28 cellular contexts compared by ENCODE assay signal in genomic region chr1:91032349-91032748, GRCh38.
"Had no signal": no experiment of that assay in that cellular context is flagged by ENCODE, and none has a peak within 500 bp of the region (broad histone marks: within the 10 kb centered on the region; RNA-seq: fewer than 3 reads in every experiment).

No MANE protein-coding gene starts in this region.

- H3K9ac ChIP-seq: neural progenitor cell, parathyroid adenoma had no signal

- H3K4me1 ChIP-seq: parathyroid adenoma, psoas muscle, thyroid gland, tibial nerve, upper lobe of left lung, vagina had no signal

- H3K4me3 Mint-ChIP-seq: natural killer cell; nephron; neural progenitor cell; stimulated activated effector memory CD8-positive, alpha-beta T cell treated with anti-CD3 and anti-CD28 coated beads, Interleukin-12 subunit alpha, Interleukin-12 subunit beta, amount 100 ng/mL, for 72 hours; stimulated activated naive B cell treated with anti-CD40 and anti-IgM and Interleukin-4, amounts not matched to agents 10 μg/mL and 1 μg/mL and 100 μg/mL, for 72 hours; stimulated activated naive CD8-positive, alpha-beta T cell treated with anti-CD3 and anti-CD28 coated beads, Interleukin-15, Interleukin-2, amounts not matched to agents 100 ng/mL and 50 ng/mL, for 24 hours had no signal

- H3K27me3 Mint-ChIP-seq: progenitor cell of endocrine pancreas had no signal

- H3K27me3 ChIP-seq: neural progenitor cell, ovary, stomach, thyroid gland, tibial nerve, upper lobe of left lung, vagina had no signal

- H3K27ac Mint-ChIP-seq: natural killer cell; nephron; neural progenitor cell; progenitor cell of endocrine pancreas; stimulated activated effector memory CD8-positive, alpha-beta T cell treated with anti-CD3 and anti-CD28 coated beads, Interleukin-12 subunit alpha, Interleukin-12 subunit beta, amount 100 ng/mL, for 72 hours; stimulated activated naive B cell treated with anti-CD40 and anti-IgM and Interleukin-4, amounts not matched to agents 10 μg/mL and 1 μg/mL and 100 μg/mL, for 72 hours; stimulated activated naive CD8-positive, alpha-beta T cell treated with anti-CD3 and anti-CD28 coated beads, Interleukin-15, Interleukin-2, amounts not matched to agents 100 ng/mL and 50 ng/mL, for 24 hours had no signal

- H3K4me3 ChIP-seq: neural progenitor cell, ovary, psoas muscle, skin epidermis, stomach, thoracic aorta, thyroid gland, tibial nerve, upper lobe of left lung, vagina had no signal

- H3K4me2 ChIP-seq: neural progenitor cell had no signal

- H3K36me3 ChIP-seq: neural progenitor cell, ovary, stomach, thoracic aorta, thyroid gland, tibial nerve, upper lobe of left lung, vagina had no signal

- H3K9me3 ChIP-seq: ovary, psoas muscle, stomach, thoracic aorta, thyroid gland, tibial nerve, upper lobe of left lung, vagina had no signal

- H3K36me3 Mint-ChIP-seq: natural killer cell; neural progenitor cell; stimulated activated effector memory CD8-positive, alpha-beta T cell treated with anti-CD3 and anti-CD28 coated beads, Interleukin-12 subunit alpha, Interleukin-12 subunit beta, amount 100 ng/mL, for 72 hours; stimulated activated naive B cell treated with anti-CD40 and anti-IgM and Interleukin-4, amounts not matched to agents 10 μg/mL and 1 μg/mL and 100 μg/mL, for 72 hours had no signal

- FAIRE-seq: urothelium cell line had no signal

- DNase-seq: natural killer cell; occipital lobe; ovary; posterior cingulate gyrus; psoas muscle; right cardiac atrium; stimulated activated CD4-positive, alpha-beta T cell treated with anti-CD3 and anti-CD28 coated beads, Interleukin-15, amount 100 ng/mL, for 24 hours; stimulated activated CD4-positive, alpha-beta T cell treated with anti-CD3 and anti-CD28 coated beads, Interleukin-2, amount 100 ng/mL, for 24 hours; stimulated activated CD4-positive, alpha-beta T cell treated with anti-CD3 and anti-CD28 coated beads, Interleukin-2, amount 100 ng/mL, for 48 hours; stimulated activated CD4-positive, alpha-beta T cell treated with anti-CD3 and anti-CD28 coated beads, Interleukin-4, amount 100 ng/mL, for 24 hours; stimulated activated naive B cell treated with anti-CD40 and anti-IgM and Interleukin-4, amounts not matched to agents 10 μg/mL and 1 μg/mL and 100 μg/mL, for 72 hours; stimulated activated naive CD4-positive, alpha-beta T cell treated with Interleukin-2 at 50 U/mL for 16 hours; stomach; thyroid gland; trophoblast cell; upper lobe of left lung had no signal

- H3K4me1 Mint-ChIP-seq: natural killer cell; stimulated activated effector memory CD8-positive, alpha-beta T cell treated with anti-CD3 and anti-CD28 coated beads, Interleukin-12 subunit alpha, Interleukin-12 subunit beta, amount 100 ng/mL, for 72 hours; stimulated activated naive B cell treated with anti-CD40 and anti-IgM and Interleukin-4, amounts not matched to agents 10 μg/mL and 1 μg/mL and 100 μg/mL, for 72 hours had no signal

- H3K9me3 Mint-ChIP-seq: natural killer cell; nephron; neural progenitor cell; stimulated activated effector memory CD8-positive, alpha-beta T cell treated with anti-CD3 and anti-CD28 coated beads, Interleukin-12 subunit alpha, Interleukin-12 subunit beta, amount 100 ng/mL, for 72 hours; stimulated activated naive B cell treated with anti-CD40 and anti-IgM and Interleukin-4, amounts not matched to agents 10 μg/mL and 1 μg/mL and 100 μg/mL, for 72 hours; stimulated activated naive CD8-positive, alpha-beta T cell treated with anti-CD3 and anti-CD28 coated beads, Interleukin-15, Interleukin-2, amounts not matched to agents 100 ng/mL and 50 ng/mL, for 24 hours had no signal

- H3K79me2 ChIP-seq: parathyroid adenoma had no signal

- H2AFZ ChIP-seq: neural progenitor cell, parathyroid adenoma had no signal

- ATAC-seq: natural killer cell; psoas muscle; right cardiac atrium; sciatic nerve; stimulated activated effector memory CD8-positive, alpha-beta T cell treated with anti-CD3 and anti-CD28 coated beads, Interleukin-12 subunit alpha, Interleukin-12 subunit beta, amount 100 ng/mL, for 72 hours; stimulated activated naive B cell treated with anti-CD40 and anti-IgM and Interleukin-4, amounts not matched to agents 10 μg/mL and 1 μg/mL and 100 μg/mL, for 72 hours had no signal

- H3K27ac ChIP-seq: neural progenitor cell, ovary, parathyroid adenoma, psoas muscle, skin epidermis, stomach, thoracic aorta, thyroid gland, tibial nerve, upper lobe of left lung, vagina had no signal
